Comparison of ENCODE assay signal across 9 cellular contexts in the genomic region with DNA sequence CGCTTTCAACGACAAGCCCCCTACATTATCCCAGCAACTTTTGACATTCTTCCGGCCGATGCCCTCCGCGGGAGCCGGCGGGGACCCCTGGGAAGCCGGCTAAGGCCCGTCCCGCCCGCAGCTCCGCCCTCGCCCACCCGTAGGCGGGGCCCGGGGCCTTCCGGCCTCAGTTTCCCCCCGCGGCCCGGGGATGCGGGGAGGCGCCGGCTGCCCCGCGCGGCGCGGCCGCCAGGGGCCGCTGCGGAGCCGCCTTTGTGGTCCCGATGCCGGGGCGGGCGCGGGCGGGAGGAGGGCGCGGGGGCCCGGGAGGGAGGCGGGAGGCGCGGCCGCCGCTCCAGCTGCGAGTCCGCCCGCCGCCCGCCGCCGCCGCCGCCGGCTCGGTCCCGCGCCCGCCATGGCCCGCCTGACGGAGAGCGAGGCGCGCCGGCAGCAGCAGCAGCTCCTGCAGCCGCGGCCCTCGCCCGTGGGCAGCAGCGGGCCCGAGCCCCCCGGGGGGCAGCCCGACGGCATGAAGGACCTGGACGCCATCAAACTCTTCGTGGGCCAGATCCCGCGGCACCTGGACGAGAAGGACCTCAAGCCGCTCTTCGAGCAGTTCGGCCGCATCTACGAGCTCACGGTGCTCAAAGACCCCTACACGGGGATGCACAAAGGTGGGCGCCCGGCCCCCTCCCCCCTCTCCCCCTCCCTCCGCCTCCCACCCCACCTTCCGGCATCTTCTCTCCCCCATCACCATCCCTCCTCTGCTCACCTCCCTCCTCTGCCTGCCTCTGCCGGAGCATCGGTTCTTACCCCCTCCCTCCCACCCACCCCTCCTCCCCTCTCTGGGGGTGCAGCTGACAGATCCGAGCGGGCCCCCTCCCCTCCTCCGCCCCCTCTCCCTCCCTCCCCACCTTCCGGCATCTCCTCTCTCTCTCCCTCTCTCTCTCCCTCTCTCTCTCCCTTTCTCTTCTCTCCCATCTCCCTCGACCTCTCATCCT. TPM values are rescaled to one million over a fixed set of nuclear protein-coding genes. Genes with fewer than 3 reads are reported as not detected.
DNase-seq lines count a peak whose midpoint lies in the region; ATAC-seq, FAIRE-seq and TF ChIP-seq lines count a peak whose summit lies in the region.
"Had no signal": no experiment of that assay in that cellular context is flagged by ENCODE, and none has a peak within 500 bp of the region (broad histone marks: within the 10 kb centered on the region; RNA-seq: fewer than 3 reads in every experiment).

Gene CELF5 (plus strand): TSS at position 316 of the 980 bp plus-strand sequence. CDS start 79 bp downstream, at position 395.

- 9% methylated on average over 15 of the region's 99 CpGs for WGBS in A549 (ENCODE audit: missing lambda C conversion rate)

- ATAC-seq in A549 (peak; percentile 24 to 32; a peak in 3 of 6 replicates), GM19397 (IDR thresholded peaks at IDR 0.05; ENCODE audit: unreplicated experiment) (no peak)
- peak; percentile 73 for ATAC-seq in activated naive CD8-positive, alpha-beta T cell treated with anti-CD3 and anti-CD28 coated beads, Interleukin-2, amount 10 ng/mL, durations not matched to agents 7 days and 5 days (ENCODE audit: low read depth)

- H3K27me3 Mint-ChIP-seq in activated naive CD8-positive, alpha-beta T cell treated with anti-CD3 and anti-CD28 coated beads, Interleukin-2, amount 10 ng/mL, durations not matched to agents 7 days and 5 days: peaks cover 31% of the 10 kb centered on the region

- H3K27ac ChIP-seq in A549: peak within 1 kb of the TSS in 1 of 2 experiments; percentile 84; a peak in 3 of 6 replicates

- H3K4me3 ChIP-seq in A549: peak within 1 kb of the TSS; percentile 56

- peak in 1 of 2 experiments; percentile 35 for DNase-seq in A549 (ENCODE audit: low read depth in 1 of 2, low spot score in 1 of 2)
- DNase-seq in GM20000 (ENCODE audit: low spot score): peak; percentile 94
- peak; percentile 39 for DNase-seq in SK-MEL-5 (ENCODE audit: low read depth, low spot score)
- peak; percentile 78 for DNase-seq in activated naive CD8-positive, alpha-beta T cell treated with anti-CD3 and anti-CD28 coated beads, Interleukin-2, amount 10 ng/mL, durations not matched to agents 7 days and 5 days
- DNase-seq in hypothalamus (lab: John Stamatoyannopoulos, UW): peak in 27 of 51 donors; percentile 16 to 78 (median 35)
- DNase-seq in stimulated activated CD4-positive, alpha-beta T cell treated with anti-CD3 and anti-CD28 coated beads, Interleukin-15, amount 100 ng/mL, for 1 hour (ENCODE audit: low read depth in 1 of 2, low spot score in 1 of 2): peak; percentile 32 to 54
- DNase-seq in kidney glomerular epithelial cell (lab: John Stamatoyannopoulos, UW): no peak

- no peak within 1 kb of the TSS for H3K4me3 Mint-ChIP-seq in activated naive CD8-positive, alpha-beta T cell treated with anti-CD3 and anti-CD28 coated beads, Interleukin-2, amount 10 ng/mL, durations not matched to agents 7 days and 5 days

- TF ChIP-seq RAD21 in A549 (conservative IDR thresholded peaks at IDR 0.05 in 1 of 2, IDR thresholded peaks at IDR 0.05 in 1 of 2): peak in 1 of 2 experiments; percentile 30; a peak in 1 of 5 replicates

- no peaks in the 10 kb centered on the region for H3K9me3 Mint-ChIP-seq in activated naive CD8-positive, alpha-beta T cell treated with anti-CD3 and anti-CD28 coated beads, Interleukin-2, amount 10 ng/mL, durations not matched to agents 7 days and 5 days

- CTCF ChIA-PET in A549 (lab: Yijun Ruan, JAX): interaction anchor here (0.6 to 3.3 kb wide), 12 partner anchors 9 to 274 kb away, joined by 3 to 12 read pairs (median 3); no protein-coding TSS in a partner anchor

- TF ChIP-seq CTCF in A549 (IDR thresholded peaks at IDR 0.05) (peak; percentile 76), GM20000 (IDR thresholded peaks at IDR 0.05; ENCODE audit: extremely low read depth, missing control alignments) (peak; percentile 60)

- H3K4me1 Mint-ChIP-seq in activated naive CD8-positive, alpha-beta T cell treated with anti-CD3 and anti-CD28 coated beads, Interleukin-2, amount 10 ng/mL, durations not matched to agents 7 days and 5 days: no peaks in the 10 kb centered on the region

- H3K4me2 ChIP-seq in A549: peak within 1 kb of the TSS; percentile 96

- no peak for FAIRE-seq in A549 (lab: Jason Lieb, UNC)

- H3K27ac Mint-ChIP-seq in activated naive CD8-positive, alpha-beta T cell treated with anti-CD3 and anti-CD28 coated beads, Interleukin-2, amount 10 ng/mL, durations not matched to agents 7 days and 5 days: no peak within 1 kb of the TSS

- POLR2A ChIA-PET in A549 (lab: Yijun Ruan, JAX): no interaction called here
- POLR2A ChIA-PET in activated naive CD8-positive, alpha-beta T cell treated with anti-CD3 and anti-CD28 coated beads, Interleukin-2, amount 10 ng/mL, durations not matched to agents 7 days and 5 days (lab: Charles Lee): no interaction called here

- no peak for TF ChIP-seq POLR2A in A549 (IDR thresholded peaks at IDR 0.05; ENCODE audit: low read length)

- no peak for TF ChIP-seq EP300 in A549 (IDR thresholded peaks at IDR 0.05)

- peaks cover 3% of the 10 kb centered on the region; the same call in 1 of the 3 replicates for H3K4me1 ChIP-seq in A549

- H3K36me3 Mint-ChIP-seq in activated naive CD8-positive, alpha-beta T cell treated with anti-CD3 and anti-CD28 coated beads, Interleukin-2, amount 10 ng/mL, durations not matched to agents 7 days and 5 days: no peaks in the 10 kb centered on the region

- H3K9me3 ChIP-seq in A549: no peaks in the 10 kb centered on the region

- in situ Hi-C loops in SK-MEL-5 (cut with HindIII; ENCODE audit: low pct_unique_long_range_greater_than_20kb, low sequenced_read_pairs): no loop called here

TF ChIP-seq in A549, 52 proteins besides CTCF, POLR2A, EP300 and RAD21:
- TF ChIP-seq SMC3 (IDR thresholded peaks at IDR 0.05) (peak; percentile 27; the same call in 2 of the 3 replicates), TFCP2L1 (CRISPR knock-in tag; IDR thresholded peaks at IDR 0.05) (no peak)

RNA-seq across cellular contexts. Expression of gene CELF5, which starts in this region (rescaled TPM):
- polyA plus RNA-seq in A549 (2011; rRNA removed) (0.31 and 0.42 TPM in 2 replicates), A549 (2017; fragmentation: RNase III; extraction: RNeasy Plus Mini Kit Qiagen cat#74134 plus additional on column Dnase treatment) (0.61 to 0.87 TPM (median 0.75 TPM) in 3 replicates)
- 0.25 and 0.27 TPM in 2 replicates for polyA plus RNA-seq in A549 (2012; cell fraction: cytosol; rRNA removed)
- polyA plus RNA-seq in A549 (2012; cell fraction: nucleus; rRNA removed): 0.92 and 0.99 TPM in 2 replicates
- polyA minus RNA-seq in A549 (2011; rRNA and poly(A)+ RNA removed): 0.08 TPM in 1 of 2 replicates, not detected in the other
- total RNA-seq in SK-MEL-5 (2014; rRNA removed; shearing (Covaris generic)): not detected in 2 replicates
- polyA plus RNA-seq in SK-MEL-5 (2015; cell fraction: cytosol; rRNA removed): 0.21 and 1.3 TPM in 2 replicates
- polyA plus RNA-seq in SK-MEL-5 (2015; cell fraction: nucleus; rRNA removed): 0.26 and 1.3 TPM in 2 replicates
- total RNA-seq in activated naive CD8-positive, alpha-beta T cell treated with anti-CD3 and anti-CD28 coated beads, Interleukin-2, amount 10 ng/mL, durations not matched to agents 7 days and 5 days: under 1 TPM in 1 of 2 experiments, not detected in 1; 0.14 TPM
- total RNA-seq: lung microvascular endothelial cell had no signal

Comparison
In these comparisons a context has a peak if more than half of its experiments do, and no peak if none do; other contexts are left out.
1. Peak in ATAC-seq, H3K4me3 ChIP-seq and H3K4me2 ChIP-seq in A549; RNA of the gene not detected or under 1 TPM.
2. Peak in DNase-seq and ATAC-seq in activated naive CD8-positive, alpha-beta T cell treated with anti-CD3 and anti-CD28 coated beads, Interleukin-2, amount 10 ng/mL, durations not matched to agents 7 days and 5 days; RNA of the gene not detected or under 1 TPM.